Comparison of ENCODE assay signal across 1 cellular context in the genomic region with DNA sequence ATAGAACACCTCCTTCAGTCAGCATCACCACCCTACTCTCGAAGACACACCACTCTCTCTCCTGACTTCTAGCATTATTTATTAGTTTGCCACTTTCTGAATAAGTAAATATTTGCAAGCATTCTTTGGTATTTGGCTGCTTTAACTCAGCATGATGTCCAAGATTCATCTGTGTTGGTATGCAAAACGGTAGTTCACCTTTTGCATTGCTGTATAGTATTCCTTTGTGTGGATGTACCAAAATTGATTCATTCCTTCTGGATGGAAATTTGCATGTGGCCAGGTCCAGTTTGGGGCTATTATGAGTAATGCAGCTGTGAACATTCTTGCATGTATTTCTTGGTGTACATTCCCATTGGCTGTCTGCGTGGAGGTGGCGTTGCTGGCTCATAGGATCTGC.
A peak's percentile ranks its signal among the peaks of the same experiment; 100 is the strongest.
TF ChIP-seq lines count a peak whose summit lies in the region.

No MANE protein-coding gene starts in this region.

TF ChIP-seq in HepG2, 621 proteins besides CTCF, POLR2A, EP300 and RAD21:
- 0 out of 2 replicates have a peak, but pooled peaks have one; percentile 35 for TF ChIP-seq ZNF260 (CRISPR knock-in tag; IDR thresholded peaks at IDR 0.05; ENCODE audit: borderline replicate concordance, low read depth)
- TF ChIP-seq PREB (CRISPR knock-in tag; IDR thresholded peaks at IDR 0.05): no peak
- no peak for TF ChIP-seq THAP11 (CRISPR knock-in tag; IDR thresholded peaks at IDR 0.05)
